In the genomic region with DNA sequence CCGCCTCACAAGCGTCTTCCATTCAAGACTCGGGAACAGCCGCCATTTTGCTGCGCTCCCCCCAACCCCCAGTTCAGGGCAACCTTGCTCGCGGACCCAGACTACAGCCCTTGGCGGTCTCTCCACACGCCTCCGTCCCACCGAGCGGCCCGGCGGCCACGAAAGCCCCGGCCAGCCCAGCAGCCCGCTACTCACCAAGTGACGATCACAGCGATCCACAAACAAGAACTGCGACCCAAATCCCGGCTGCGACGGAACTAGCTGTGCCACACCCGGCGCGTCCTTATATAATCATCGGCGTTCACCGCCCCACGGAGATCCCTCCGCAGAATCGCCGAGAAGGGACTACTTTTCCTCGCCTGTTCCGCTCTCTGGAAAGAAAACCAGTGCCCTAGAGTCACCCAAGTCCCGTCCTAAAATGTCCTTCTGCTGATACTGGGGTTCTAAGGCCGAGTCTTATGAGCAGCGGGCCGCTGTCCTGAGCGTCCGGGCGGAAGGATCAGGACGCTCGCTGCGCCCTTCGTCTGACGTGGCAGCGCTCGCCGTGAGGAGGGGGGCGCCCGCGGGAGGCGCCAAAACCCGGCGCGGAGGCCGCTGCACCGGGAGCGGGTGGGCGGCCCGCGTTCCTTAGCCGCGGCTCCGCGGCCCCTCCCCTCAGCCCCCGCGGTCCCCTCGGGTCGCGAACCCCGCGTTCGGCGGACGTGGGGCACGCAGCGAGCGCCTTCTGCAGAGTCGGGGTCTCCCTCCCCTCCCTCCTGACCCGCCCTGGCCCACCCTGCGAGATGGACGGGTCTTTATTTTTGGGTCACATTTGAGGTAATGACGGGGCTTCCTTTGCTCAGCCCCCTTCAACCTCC, we compare ENCODE assay signal across 1 cellular context.
TF ChIP-seq lines count a peak whose summit lies in the region.

A gene (minus strand): TSS at position 259 of the 857 bp plus-strand sequence. CDS start 879 bp downstream, outside the sequence.

TF ChIP-seq in K562, 482 proteins besides CTCF, POLR2A, EP300 and RAD21 (continued from another document and continues in another):
- TF ChIP-seq, protein P1, sequence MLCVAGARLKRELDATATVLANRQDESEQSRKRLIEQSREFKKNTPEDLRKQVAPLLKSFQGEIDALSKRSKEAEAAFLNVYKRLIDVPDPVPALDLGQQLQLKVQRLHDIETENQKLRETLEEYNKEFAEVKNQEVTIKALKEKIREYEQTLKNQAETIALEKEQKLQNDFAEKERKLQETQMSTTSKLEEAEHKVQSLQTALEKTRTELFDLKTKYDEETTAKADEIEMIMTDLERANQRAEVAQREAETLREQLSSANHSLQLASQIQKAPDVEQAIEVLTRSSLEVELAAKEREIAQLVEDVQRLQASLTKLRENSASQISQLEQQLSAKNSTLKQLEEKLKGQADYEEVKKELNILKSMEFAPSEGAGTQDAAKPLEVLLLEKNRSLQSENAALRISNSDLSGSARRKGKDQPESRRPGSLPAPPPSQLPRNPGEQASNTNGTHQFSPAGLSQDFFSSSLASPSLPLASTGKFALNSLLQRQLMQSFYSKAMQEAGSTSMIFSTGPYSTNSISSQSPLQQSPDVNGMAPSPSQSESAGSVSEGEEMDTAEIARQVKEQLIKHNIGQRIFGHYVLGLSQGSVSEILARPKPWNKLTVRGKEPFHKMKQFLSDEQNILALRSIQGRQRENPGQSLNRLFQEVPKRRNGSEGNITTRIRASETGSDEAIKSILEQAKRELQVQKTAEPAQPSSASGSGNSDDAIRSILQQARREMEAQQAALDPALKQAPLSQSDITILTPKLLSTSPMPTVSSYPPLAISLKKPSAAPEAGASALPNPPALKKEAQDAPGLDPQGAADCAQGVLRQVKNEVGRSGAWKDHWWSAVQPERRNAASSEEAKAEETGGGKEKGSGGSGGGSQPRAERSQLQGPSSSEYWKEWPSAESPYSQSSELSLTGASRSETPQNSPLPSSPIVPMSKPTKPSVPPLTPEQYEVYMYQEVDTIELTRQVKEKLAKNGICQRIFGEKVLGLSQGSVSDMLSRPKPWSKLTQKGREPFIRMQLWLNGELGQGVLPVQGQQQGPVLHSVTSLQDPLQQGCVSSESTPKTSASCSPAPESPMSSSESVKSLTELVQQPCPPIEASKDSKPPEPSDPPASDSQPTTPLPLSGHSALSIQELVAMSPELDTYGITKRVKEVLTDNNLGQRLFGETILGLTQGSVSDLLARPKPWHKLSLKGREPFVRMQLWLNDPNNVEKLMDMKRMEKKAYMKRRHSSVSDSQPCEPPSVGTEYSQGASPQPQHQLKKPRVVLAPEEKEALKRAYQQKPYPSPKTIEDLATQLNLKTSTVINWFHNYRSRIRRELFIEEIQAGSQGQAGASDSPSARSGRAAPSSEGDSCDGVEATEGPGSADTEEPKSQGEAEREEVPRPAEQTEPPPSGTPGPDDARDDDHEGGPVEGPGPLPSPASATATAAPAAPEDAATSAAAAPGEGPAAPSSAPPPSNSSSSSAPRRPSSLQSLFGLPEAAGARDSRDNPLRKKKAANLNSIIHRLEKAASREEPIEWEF (CRISPR knock-in tag; IDR thresholded peaks at IDR 0.05): no peak
- peak; percentile 99 for TF ChIP-seq KAT7 (CRISPR knock-in tag; IDR thresholded peaks at IDR 0.05; ENCODE audit: borderline replicate concordance)
- TF ChIP-seq, protein P2, sequence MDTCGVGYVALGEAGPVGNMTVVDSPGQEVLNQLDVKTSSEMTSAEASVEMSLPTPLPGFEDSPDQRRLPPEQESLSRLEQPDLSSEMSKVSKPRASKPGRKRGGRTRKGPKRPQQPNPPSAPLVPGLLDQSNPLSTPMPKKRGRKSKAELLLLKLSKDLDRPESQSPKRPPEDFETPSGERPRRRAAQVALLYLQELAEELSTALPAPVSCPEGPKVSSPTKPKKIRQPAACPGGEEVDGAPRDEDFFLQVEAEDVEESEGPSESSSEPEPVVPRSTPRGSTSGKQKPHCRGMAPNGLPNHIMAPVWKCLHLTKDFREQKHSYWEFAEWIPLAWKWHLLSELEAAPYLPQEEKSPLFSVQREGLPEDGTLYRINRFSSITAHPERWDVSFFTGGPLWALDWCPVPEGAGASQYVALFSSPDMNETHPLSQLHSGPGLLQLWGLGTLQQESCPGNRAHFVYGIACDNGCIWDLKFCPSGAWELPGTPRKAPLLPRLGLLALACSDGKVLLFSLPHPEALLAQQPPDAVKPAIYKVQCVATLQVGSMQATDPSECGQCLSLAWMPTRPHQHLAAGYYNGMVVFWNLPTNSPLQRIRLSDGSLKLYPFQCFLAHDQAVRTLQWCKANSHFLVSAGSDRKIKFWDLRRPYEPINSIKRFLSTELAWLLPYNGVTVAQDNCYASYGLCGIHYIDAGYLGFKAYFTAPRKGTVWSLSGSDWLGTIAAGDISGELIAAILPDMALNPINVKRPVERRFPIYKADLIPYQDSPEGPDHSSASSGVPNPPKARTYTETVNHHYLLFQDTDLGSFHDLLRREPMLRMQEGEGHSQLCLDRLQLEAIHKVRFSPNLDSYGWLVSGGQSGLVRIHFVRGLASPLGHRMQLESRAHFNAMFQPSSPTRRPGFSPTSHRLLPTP (IDR thresholded peaks at IDR 0.05; ENCODE audit: borderline replicate concordance, extremely low read depth, insufficient read length): peak; percentile 13
- TF ChIP-seq, protein P3, sequence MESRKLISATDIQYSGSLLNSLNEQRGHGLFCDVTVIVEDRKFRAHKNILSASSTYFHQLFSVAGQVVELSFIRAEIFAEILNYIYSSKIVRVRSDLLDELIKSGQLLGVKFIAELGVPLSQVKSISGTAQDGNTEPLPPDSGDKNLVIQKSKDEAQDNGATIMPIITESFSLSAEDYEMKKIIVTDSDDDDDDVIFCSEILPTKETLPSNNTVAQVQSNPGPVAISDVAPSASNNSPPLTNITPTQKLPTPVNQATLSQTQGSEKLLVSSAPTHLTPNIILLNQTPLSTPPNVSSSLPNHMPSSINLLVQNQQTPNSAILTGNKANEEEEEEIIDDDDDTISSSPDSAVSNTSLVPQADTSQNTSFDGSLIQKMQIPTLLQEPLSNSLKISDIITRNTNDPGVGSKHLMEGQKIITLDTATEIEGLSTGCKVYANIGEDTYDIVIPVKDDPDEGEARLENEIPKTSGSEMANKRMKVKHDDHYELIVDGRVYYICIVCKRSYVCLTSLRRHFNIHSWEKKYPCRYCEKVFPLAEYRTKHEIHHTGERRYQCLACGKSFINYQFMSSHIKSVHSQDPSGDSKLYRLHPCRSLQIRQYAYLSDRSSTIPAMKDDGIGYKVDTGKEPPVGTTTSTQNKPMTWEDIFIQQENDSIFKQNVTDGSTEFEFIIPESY (CRISPR knock-in tag; IDR thresholded peaks at IDR 0.05): peak; percentile 13; the same call in 1 of the 2 replicates
- TF ChIP-seq, protein P4, sequence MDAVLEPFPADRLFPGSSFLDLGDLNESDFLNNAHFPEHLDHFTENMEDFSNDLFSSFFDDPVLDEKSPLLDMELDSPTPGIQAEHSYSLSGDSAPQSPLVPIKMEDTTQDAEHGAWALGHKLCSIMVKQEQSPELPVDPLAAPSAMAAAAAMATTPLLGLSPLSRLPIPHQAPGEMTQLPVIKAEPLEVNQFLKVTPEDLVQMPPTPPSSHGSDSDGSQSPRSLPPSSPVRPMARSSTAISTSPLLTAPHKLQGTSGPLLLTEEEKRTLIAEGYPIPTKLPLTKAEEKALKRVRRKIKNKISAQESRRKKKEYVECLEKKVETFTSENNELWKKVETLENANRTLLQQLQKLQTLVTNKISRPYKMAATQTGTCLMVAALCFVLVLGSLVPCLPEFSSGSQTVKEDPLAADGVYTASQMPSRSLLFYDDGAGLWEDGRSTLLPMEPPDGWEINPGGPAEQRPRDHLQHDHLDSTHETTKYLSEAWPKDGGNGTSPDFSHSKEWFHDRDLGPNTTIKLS (IDR thresholded peaks at IDR 0.05; ENCODE audit: borderline replicate concordance, low read depth): peak; percentile 100
- TF ChIP-seq, protein P5, sequence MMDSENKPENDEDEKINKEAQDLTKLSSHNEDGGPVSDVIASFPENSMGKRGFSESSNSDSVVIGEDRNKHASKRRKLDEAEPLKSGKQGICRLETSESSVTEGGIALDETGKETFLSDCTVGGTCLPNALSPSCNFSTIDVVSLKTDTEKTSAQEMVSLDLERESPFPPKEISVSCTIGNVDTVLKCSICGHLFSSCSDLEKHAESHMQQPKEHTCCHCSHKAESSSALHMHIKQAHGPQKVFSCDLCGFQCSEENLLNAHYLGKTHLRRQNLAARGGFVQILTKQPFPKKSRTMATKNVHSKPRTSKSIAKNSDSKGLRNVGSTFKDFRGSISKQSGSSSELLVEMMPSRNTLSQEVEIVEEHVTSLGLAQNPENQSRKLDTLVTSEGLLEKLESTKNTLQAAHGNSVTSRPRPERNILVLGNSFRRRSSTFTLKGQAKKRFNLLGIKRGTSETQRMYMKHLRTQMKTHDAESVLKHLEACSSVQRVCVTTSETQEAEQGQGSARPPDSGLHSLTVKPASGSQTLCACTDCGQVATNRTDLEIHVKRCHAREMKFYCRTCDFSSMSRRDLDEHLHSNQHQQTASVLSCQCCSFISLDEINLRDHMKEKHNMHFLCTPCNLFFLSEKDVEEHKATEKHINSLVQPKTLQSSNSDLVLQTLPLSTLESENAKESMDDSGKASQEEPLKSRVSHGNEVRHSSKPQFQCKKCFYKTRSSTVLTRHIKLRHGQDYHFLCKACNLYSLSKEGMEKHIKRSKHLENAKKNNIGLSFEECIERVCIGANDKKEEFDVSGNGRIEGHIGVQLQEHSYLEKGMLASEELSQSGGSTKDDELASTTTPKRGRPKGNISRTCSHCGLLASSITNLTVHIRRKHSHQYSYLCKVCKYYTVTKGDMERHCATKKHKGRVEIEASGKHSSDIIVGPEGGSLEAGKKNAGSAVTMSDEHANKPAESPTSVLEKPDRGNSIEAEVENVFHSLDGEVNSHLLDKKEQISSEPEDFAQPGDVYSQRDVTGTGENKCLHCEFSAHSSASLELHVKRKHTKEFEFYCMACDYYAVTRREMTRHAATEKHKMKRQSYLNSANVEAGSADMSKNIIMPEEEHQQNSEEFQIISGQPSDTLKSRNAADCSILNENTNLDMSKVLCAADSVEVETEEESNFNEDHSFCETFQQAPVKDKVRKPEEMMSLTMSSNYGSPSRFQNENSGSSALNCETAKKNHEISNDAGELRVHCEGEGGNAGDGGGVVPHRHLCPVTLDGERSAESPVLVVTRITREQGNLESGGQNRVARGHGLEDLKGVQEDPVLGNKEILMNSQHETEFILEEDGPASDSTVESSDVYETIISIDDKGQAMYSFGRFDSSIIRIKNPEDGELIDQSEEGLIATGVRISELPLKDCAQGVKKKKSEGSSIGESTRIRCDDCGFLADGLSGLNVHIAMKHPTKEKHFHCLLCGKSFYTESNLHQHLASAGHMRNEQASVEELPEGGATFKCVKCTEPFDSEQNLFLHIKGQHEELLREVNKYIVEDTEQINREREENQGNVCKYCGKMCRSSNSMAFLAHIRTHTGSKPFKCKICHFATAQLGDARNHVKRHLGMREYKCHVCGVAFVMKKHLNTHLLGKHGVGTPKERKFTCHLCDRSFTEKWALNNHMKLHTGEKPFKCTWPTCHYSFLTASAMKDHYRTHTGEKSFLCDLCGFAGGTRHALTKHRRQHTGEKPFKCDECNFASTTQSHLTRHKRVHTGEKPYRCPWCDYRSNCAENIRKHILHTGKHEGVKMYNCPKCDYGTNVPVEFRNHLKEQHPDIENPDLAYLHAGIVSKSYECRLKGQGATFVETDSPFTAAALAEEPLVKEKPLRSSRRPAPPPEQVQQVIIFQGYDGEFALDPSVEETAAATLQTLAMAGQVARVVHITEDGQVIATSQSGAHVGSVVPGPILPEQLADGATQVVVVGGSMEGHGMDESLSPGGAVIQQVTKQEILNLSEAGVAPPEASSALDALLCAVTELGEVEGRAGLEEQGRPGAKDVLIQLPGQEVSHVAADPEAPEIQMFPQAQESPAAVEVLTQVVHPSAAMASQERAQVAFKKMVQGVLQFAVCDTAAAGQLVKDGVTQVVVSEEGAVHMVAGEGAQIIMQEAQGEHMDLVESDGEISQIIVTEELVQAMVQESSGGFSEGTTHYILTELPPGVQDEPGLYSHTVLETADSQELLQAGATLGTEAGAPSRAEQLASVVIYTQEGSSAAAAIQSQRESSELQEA (IDR thresholded peaks at IDR 0.05; ENCODE audit: low read depth): no peak
- no peak for TF ChIP-seq ZNF57 (CRISPR knock-in tag; IDR thresholded peaks at IDR 0.05)
- no peak for TF ChIP-seq ZNF133 (CRISPR knock-in tag; IDR thresholded peaks at IDR 0.05)
- peak; percentile 63; the same call in 1 of the 2 replicates for TF ChIP-seq SMARCE1 (IDR thresholded peaks at IDR 0.05)
- peak; percentile 95 for TF ChIP-seq FOXK1 (CRISPR knock-in tag; IDR thresholded peaks at IDR 0.05; ENCODE audit: borderline replicate concordance)
- TF ChIP-seq NRF1 (conservative IDR thresholded peaks at IDR 0.05 in 1 of 2, IDR thresholded peaks at IDR 0.05 in 1 of 2): peak; percentile 0 to 7; a peak in 1 of 4 replicates
- no peak for TF ChIP-seq TFAM (CRISPR knock-in tag; conservative IDR thresholded peaks at IDR 0.05)
- no peak for TF ChIP-seq ZNF134 (CRISPR knock-in tag; conservative IDR thresholded peaks at IDR 0.05)
- no peak for TF ChIP-seq MECOM (CRISPR knock-in tag; IDR thresholded peaks at IDR 0.05)
- TF ChIP-seq, protein P6, sequence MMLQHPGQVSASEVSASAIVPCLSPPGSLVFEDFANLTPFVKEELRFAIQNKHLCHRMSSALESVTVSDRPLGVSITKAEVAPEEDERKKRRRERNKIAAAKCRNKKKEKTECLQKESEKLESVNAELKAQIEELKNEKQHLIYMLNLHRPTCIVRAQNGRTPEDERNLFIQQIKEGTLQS (IDR thresholded peaks at IDR 0.05): peak; percentile 91
- TF ChIP-seq, protein P6 (CRISPR knock-in tag; conservative IDR thresholded peaks at IDR 0.05): peak; percentile 96
- TF ChIP-seq ATF7 (IDR thresholded peaks at IDR 0.05): peak; percentile 95
- peak; percentile 95 for TF ChIP-seq SP1 (CRISPR knock-in tag; IDR thresholded peaks at IDR 0.05)
- TF ChIP-seq EZH2 (IDR thresholded peaks at IDR 0.05; ENCODE audit: borderline replicate concordance, low read depth, low read length): no peak
- no peak for TF ChIP-seq NFE2L1 (tag; IDR thresholded peaks at IDR 0.05; ENCODE audit: borderline replicate concordance, low read depth)
- TF ChIP-seq NEUROD1 (IDR thresholded peaks at IDR 0.05; ENCODE audit: borderline replicate concordance, low read depth, low read length, partially characterized antibody): peak; percentile 99
- no peak; the same call in 1 of the 2 replicates for TF ChIP-seq ATF1 (CRISPR knock-in tag; IDR thresholded peaks at IDR 0.05)
- peak; percentile 99 for TF ChIP-seq ATF1 (tag; IDR thresholded peaks at IDR 0.05)
- TF ChIP-seq, protein P7, sequence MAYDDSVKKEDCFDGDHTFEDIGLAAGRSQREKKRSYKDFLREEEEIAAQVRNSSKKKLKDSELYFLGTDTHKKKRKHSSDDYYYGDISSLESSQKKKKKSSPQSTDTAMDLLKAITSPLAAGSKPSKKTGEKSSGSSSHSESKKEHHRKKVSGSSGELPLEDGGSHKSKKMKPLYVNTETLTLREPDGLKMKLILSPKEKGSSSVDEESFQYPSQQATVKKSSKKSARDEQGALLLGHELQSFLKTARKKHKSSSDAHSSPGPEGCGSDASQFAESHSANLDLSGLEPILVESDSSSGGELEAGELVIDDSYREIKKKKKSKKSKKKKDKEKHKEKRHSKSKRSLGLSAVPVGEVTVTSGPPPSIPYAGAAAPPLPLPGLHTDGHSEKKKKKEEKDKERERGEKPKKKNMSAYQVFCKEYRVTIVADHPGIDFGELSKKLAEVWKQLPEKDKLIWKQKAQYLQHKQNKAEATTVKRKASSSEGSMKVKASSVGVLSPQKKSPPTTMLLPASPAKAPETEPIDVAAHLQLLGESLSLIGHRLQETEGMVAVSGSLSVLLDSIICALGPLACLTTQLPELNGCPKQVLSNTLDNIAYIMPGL (CRISPR knock-in tag; IDR thresholded peaks at IDR 0.05): peak; percentile 94
- TF ChIP-seq LEF1 (IDR thresholded peaks at IDR 0.05): peak; percentile 91
- peak in 1 of 2 experiments; percentile 73; a peak in 3 of 4 replicates for TF ChIP-seq TEAD1 (CRISPR knock-in tag; IDR thresholded peaks at IDR 0.05)
- TF ChIP-seq NBN (IDR thresholded peaks at IDR 0.05; ENCODE audit: low read depth): peak; percentile 98
- TF ChIP-seq GTF2E2 (tag; IDR thresholded peaks at IDR 0.05): peak; percentile 99
- TF ChIP-seq BCL6 (CRISPR knock-in tag; IDR thresholded peaks at IDR 0.05): no peak
